In the genomic region with DNA sequence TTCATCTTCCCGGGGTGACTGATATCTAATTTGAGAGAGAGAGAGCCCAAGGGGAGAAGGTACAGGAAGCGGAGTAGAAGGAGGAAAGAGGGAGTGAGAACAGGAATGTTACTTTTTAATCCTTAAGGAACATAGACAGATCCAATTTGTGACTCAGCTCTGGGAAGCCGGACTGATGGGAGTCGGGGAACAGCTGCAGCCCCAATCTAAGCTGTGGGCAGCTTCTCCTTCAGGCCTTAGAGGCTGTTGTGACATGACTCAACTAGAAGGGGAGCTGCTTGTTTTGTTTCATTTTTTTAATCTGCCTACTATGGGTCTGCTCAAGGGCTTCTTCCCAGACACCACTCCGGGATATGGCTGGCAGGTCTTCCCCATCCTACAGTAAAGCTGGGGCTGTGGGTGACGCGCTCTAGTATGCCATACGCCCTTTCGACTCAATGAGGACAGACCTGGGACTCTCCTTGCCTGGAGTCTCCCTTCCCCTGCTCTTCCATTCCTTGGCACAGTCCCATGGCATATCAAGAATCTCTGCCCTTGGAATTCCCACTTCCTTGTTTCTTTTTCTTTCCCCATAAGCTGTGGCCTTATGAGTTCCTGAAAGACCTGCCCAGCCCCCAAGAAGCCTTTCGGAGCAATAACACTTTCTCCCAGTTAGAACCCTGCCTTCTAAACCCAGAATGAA, we compare ENCODE assay signal across 10 cellular contexts.
DNase-seq lines count a peak whose midpoint lies in the region; ATAC-seq and TF ChIP-seq lines count a peak whose summit lies in the region.
"Had no signal": no experiment of that assay in that cellular context is flagged by ENCODE, and none has a peak within 500 bp of the region (broad histone marks: within the 10 kb centered on the region; RNA-seq: fewer than 3 reads in every experiment).

No MANE protein-coding gene starts in this region.

- no peaks in the 10 kb centered on the region for H3K9me3 ChIP-seq in stomach smooth muscle (ENCODE audit: control insufficient read depth in 2 of 2, low read length in 2 of 2)

- no peaks in the 10 kb centered on the region for H3K9me3 Mint-ChIP-seq in chondrocyte (ENCODE audit: low read depth)

- DNase-seq in HFF-Myc (ENCODE audit: extremely low read depth, low read depth) (no peak), chondrocyte (ENCODE audit: low spot score) (no peak), kidney tubule cell (ENCODE audit: low spot score) (peak; percentile 65), Kasumi-1 (lab: John Stamatoyannopoulos, UW) (no peak), activated gamma-delta T cell treated with Interleukin-2 at 50 U/mL for 16 hours (no peak), NCI-H69 (lab: John Stamatoyannopoulos, UW) (no peak)
- DNase-seq: activated naive CD4-positive, alpha-beta T cell treated with Interleukin-2 at 50 U/mL for 16 hours had no signal

- H3K36me3 Mint-ChIP-seq in chondrocyte (ENCODE audit: low read depth) = peaks cover 5% of the 10 kb centered on the region

- peak overlapping the region; percentile 97 for H3K27ac ChIP-seq in stomach smooth muscle (ENCODE audit: low read length)

- no peaks in the 10 kb centered on the region for H3K27me3 Mint-ChIP-seq in chondrocyte (ENCODE audit: low read depth)

- ATAC-seq in GM18517 (IDR thresholded peaks at IDR 0.05; ENCODE audit: unreplicated experiment) = no peak
- ATAC-seq: HCT116 had no signal

- peak overlapping the region; percentile 72 to 98 for H3K9ac ChIP-seq in stomach smooth muscle (ENCODE audit: low read length in 2 of 2)

- H3K27ac Mint-ChIP-seq in chondrocyte (ENCODE audit: unreplicated experiment) = peak overlapping the region; percentile 97

- peaks cover 0 to 2% of the 10 kb centered on the region in 2 donors for H3K36me3 ChIP-seq in stomach smooth muscle (ENCODE audit: control insufficient read depth in 2 of 2, insufficient read depth in 2 of 2, low read length in 2 of 2)

- TF ChIP-seq CTCF in HFF-Myc (IDR thresholded peaks at IDR 0.05; ENCODE audit: low read depth, low read length, missing control alignments) = no peak
- TF ChIP-seq CTCF in chondrocyte (IDR thresholded peaks at IDR 0.05) = no peak

- H3K4me1 Mint-ChIP-seq in chondrocyte (ENCODE audit: low read depth) = peaks cover 70% of the 10 kb centered on the region

- H3K4me3 Mint-ChIP-seq in chondrocyte (ENCODE audit: unreplicated experiment) = peak overlapping the region; percentile 14

- H3K4me3 ChIP-seq in HFF-Myc (replicated peaks; ENCODE audit: low read depth, low read length) (peak overlapping the region; percentile 57), stomach smooth muscle (ENCODE audit: low read length in 2 of 2) (peak overlapping the region; percentile 92 to 97)

- no peaks in the 10 kb centered on the region for H3K27me3 ChIP-seq in stomach smooth muscle (ENCODE audit: control insufficient read depth in 1 of 2, insufficient read depth in 2 of 2, low read length in 2 of 2)

- peaks cover 75% of the 10 kb centered on the region for H3K4me1 ChIP-seq in stomach smooth muscle (ENCODE audit: control insufficient read depth, insufficient read depth, low read length)
